Comparison of ENCODE assay signal across 9 cellular contexts in genomic region chr16:50671644-50672260, GRCh38. TPM values are rescaled to one million over a fixed set of nuclear protein-coding genes. Genes with fewer than 3 reads are reported as not detected.
A peak's percentile ranks its signal among the peaks of the same experiment; 100 is the strongest.
DNase-seq lines count a peak whose midpoint lies in the region; ATAC-seq and TF ChIP-seq lines count a peak whose summit lies in the region.
"Had no signal": no experiment of that assay in that cellular context is flagged by ENCODE, and none has a peak within 500 bp of the region (broad histone marks: within the 10 kb centered on the region; RNA-seq: fewer than 3 reads in every experiment).

No MANE protein-coding gene starts in this region.

- H3K4me2 ChIP-seq in smooth muscle cell, result no peak overlapping the region

- H3K36me3 ChIP-seq in CD4-positive, alpha-beta memory T cell (ENCODE audit: insufficient read depth, low read length), result peaks cover 55% of the 10 kb centered on the region
- peaks cover 53% of the 10 kb centered on the region for H3K36me3 ChIP-seq in effector memory CD4-positive, alpha-beta T cell (ENCODE audit: control insufficient read depth, insufficient read depth, low read length)
- no peaks in the 10 kb centered on the region for H3K36me3 ChIP-seq in smooth muscle cell (ENCODE audit: low read depth)

- H3K9me3 ChIP-seq in CD4-positive, alpha-beta memory T cell (ENCODE audit: control insufficient read depth in 1 of 2, low read length in 2 of 2), result peaks cover 13% of the 10 kb centered on the region in 2 donors
- peaks cover 13% of the 10 kb centered on the region for H3K9me3 ChIP-seq in effector memory CD4-positive, alpha-beta T cell (ENCODE audit: control insufficient read depth, low read length)
- H3K9me3 ChIP-seq in smooth muscle cell (replicated peaks; ENCODE audit: low read depth), result no peaks in the 10 kb centered on the region

- no peaks in the 10 kb centered on the region for H3K79me2 ChIP-seq in smooth muscle cell (ENCODE audit: low read depth)

- peaks cover 31% of the 10 kb centered on the region for H3K4me1 ChIP-seq in CD4-positive, alpha-beta memory T cell (ENCODE audit: insufficient read depth, low read length)
- H3K4me1 ChIP-seq in effector memory CD4-positive, alpha-beta T cell (ENCODE audit: control insufficient read depth, insufficient read depth, low read length, poor library complexity, severe bottlenecking), result peaks cover 9% of the 10 kb centered on the region
- peaks cover 5% of the 10 kb centered on the region for H3K4me1 ChIP-seq in smooth muscle cell (ENCODE audit: low read depth)

- H3K9ac ChIP-seq in smooth muscle cell (ENCODE audit: low read depth), result no peak overlapping the region

- peaks cover 21 to 39% (median 29%) of the 10 kb centered on the region in 4 donors for H3K4me1 Mint-ChIP-seq in CD4-positive, alpha-beta memory T cell

- H4K20me1 ChIP-seq in smooth muscle cell (ENCODE audit: low read depth), result no peaks in the 10 kb centered on the region

- H3K4me3 ChIP-seq in CD4-positive, alpha-beta memory T cell (ENCODE audit: low read length in 2 of 2), result no peak overlapping the region
- H3K4me3 ChIP-seq in effector memory CD4-positive, alpha-beta T cell (ENCODE audit: insufficient read depth, low read depth, low read length, poor library complexity, severe bottlenecking), result no peak overlapping the region
- no peak overlapping the region for H3K4me3 ChIP-seq in smooth muscle cell

- 41% methylated on average over 2 of the region's 2 CpGs for WGBS in smooth muscle cell (ENCODE audit: low lambda C conversion rate)

- H3K27me3 Mint-ChIP-seq in CD4-positive, alpha-beta memory T cell, result no peaks in the 10 kb centered on the region

- H3F3A ChIP-seq in smooth muscle cell (ENCODE audit: low read depth), result no peaks in the 10 kb centered on the region

- no peak overlapping the region for H2AFZ ChIP-seq in smooth muscle cell (ENCODE audit: low read depth)

- H3K27ac ChIP-seq in CD4-positive, alpha-beta memory T cell (ENCODE audit: low read depth, low read length), result no peak overlapping the region
- H3K27ac ChIP-seq in VCaP (no peak overlapping the region), smooth muscle cell (ENCODE audit: low read depth) (no peak overlapping the region)
- no peak overlapping the region for H3K27ac ChIP-seq in effector memory CD4-positive, alpha-beta T cell (ENCODE audit: insufficient read depth, low read length, poor library complexity, severe bottlenecking)

- CTCF ChIA-PET in CD4-positive, alpha-beta memory T cell (lab: Charles Lee; ENCODE audit: partially characterized antibody), result interaction anchor here (0.7 to 24.1 kb wide), 14 partner anchors 9 to 345 kb away, joined by 3 to 458 read pairs (median 4); partner anchors contain the start of genes CYLD and SNX20

- H3K4me3 Mint-ChIP-seq in CD4-positive, alpha-beta memory T cell, result peak overlapping the region in 2 of 8 donors; percentile 1 to 47

- TF ChIP-seq CTCF in VCaP (conservative IDR thresholded peaks at IDR 0.05) (peak; percentile 13; the same call in 1 of the 2 replicates), smooth muscle cell (IDR thresholded peaks at IDR 0.05; ENCODE audit: borderline replicate concordance, insufficient read depth, poor library complexity, severe bottlenecking) (peak; percentile 47)

- intact Hi-C loops in CD4-positive, alpha-beta memory T cell (cut with micrococcal nuclease), result loop anchor here (1.0 kb wide), 2 partner anchors 76 to 135 kb away; no protein-coding TSS in a partner anchor

- no peak for ATAC-seq in HG02763 (IDR thresholded peaks at IDR 0.05; ENCODE audit: unreplicated experiment)
- ATAC-seq in HG02884 (IDR thresholded peaks at IDR 0.05; ENCODE audit: unreplicated experiment), result no peak

- peaks cover 62 to 75% of the 10 kb centered on the region in 2 donors for H3K36me3 Mint-ChIP-seq in CD4-positive, alpha-beta memory T cell

- H3K9me3 Mint-ChIP-seq in CD4-positive, alpha-beta memory T cell, result peaks cover 0 to 24% (median 20%) of the 10 kb centered on the region in 8 donors

- POLR2A ChIA-PET in CD4-positive, alpha-beta memory T cell (lab: Charles Lee; ENCODE audit: partially characterized antibody), result interaction anchor here (0.8 to 19.4 kb wide), 8 partner anchors 10 to 135 kb away, joined by 3 to 478 read pairs (median 8); partner anchors contain the start of genes CYLD and SNX20

- H3K27me3 ChIP-seq in CD4-positive, alpha-beta memory T cell (ENCODE audit: insufficient read depth, low read length), result no peaks in the 10 kb centered on the region
- no peaks in the 10 kb centered on the region for H3K27me3 ChIP-seq in effector memory CD4-positive, alpha-beta T cell (replicated peaks; ENCODE audit: control insufficient read depth, insufficient read depth, low read length, poor library complexity, severe bottlenecking)
- H3K27me3 ChIP-seq in smooth muscle cell (ENCODE audit: low read depth), result no peaks in the 10 kb centered on the region

- peak; percentile 45 to 56 (median 49) for DNase-seq in CD4-positive, alpha-beta memory T cell
- peak; percentile 39 for DNase-seq in HuH-7 (ENCODE audit: low spot score)
- peak in 2 of 3 donors; percentile 17 to 32 for DNase-seq in effector memory CD4-positive, alpha-beta T cell
- DNase-seq in smooth muscle cell (lab: John Stamatoyannopoulos, UW; ENCODE audit: unreplicated experiment), result no peak
- no peak for DNase-seq in DMS153 treated with DMSO at 0.1 percent for 48 hours (lab: John Stamatoyannopoulos, UW; ENCODE audit: unreplicated experiment)

- H3K27ac Mint-ChIP-seq in CD4-positive, alpha-beta memory T cell, result peak overlapping the region in 6 of 7 donors; percentile 39 to 96 (median 68)

RNA-seq across cellular contexts. Expression of gene SNX20, which starts 9.4 kb away (rescaled TPM):
- 10 to 100 TPM; 88.9 to 90.1 TPM for total RNA-seq in CD4-positive, alpha-beta memory T cell
- polyA plus RNA-seq in CD4-positive, alpha-beta memory T cell, result 100 to 1,000 TPM in 1 of 2 donors, 10 to 100 TPM in 1; 62.5 to 106 TPM
- not detected in 2 replicates for total RNA-seq in smooth muscle cell
- polyA plus RNA-seq in smooth muscle cell, result not detected in 2 replicates
- total RNA-seq: M059J had no signal

RNA-seq across cellular contexts. Expression of gene NOD2, which starts 21.7 kb away (rescaled TPM):
- total RNA-seq in CD4-positive, alpha-beta memory T cell, result 10 to 100 TPM in 1 of 2 experiments, 1 to 10 TPM in 1; 9.8 to 10.9 TPM
- polyA plus RNA-seq in CD4-positive, alpha-beta memory T cell, result 1 to 10 TPM; 2.2 to 3.7 TPM
- 0.63 and 0.90 TPM in 2 replicates for total RNA-seq in smooth muscle cell
- polyA plus RNA-seq in smooth muscle cell, result 0.56 TPM in 1 of 2 replicates, not detected in the other

Comparison
In these comparisons a context has a peak if more than half of its experiments do, and no peak if none do; other contexts are left out.
1. DNase-seq: peak in CD4-positive, alpha-beta memory T cell (5 of 5), HuH-7 (single experiment) and effector memory CD4-positive, alpha-beta T cell (2 of 3); none in smooth muscle cell (single experiment) and DMS153 treated with DMSO at 0.1 percent for 48 hours (single experiment).
2. RNA of gene SNX20, which starts 9.4 kb away (total RNA-seq): 88.9 to 90.1 TPM in CD4-positive, alpha-beta memory T cell; not detected in smooth muscle cell; every median in the first group is over 10 times any median in the second.